17 cellular contexts compared by ENCODE assay signal in genomic region chr14:87712386-87713113, GRCh38.
DNase-seq lines count a peak whose midpoint lies in the region; ATAC-seq and TF ChIP-seq lines count a peak whose summit lies in the region.
"Had no signal": no experiment of that assay in that cellular context is flagged by ENCODE, and none has a peak within 500 bp of the region (broad histone marks: within the 10 kb centered on the region; RNA-seq: fewer than 3 reads in every experiment).

No MANE protein-coding gene starts in this region.

- H3K36me3 ChIP-seq in tibial nerve: no peaks in the 10 kb centered on the region
- no peaks in the 10 kb centered on the region for H3K36me3 ChIP-seq in aorta (ENCODE audit: control insufficient read depth in 1 of 2, insufficient read depth in 2 of 2, low read length in 1 of 2)
- H3K36me3 ChIP-seq: gastrocnemius medialis, tibial artery had no signal

- H3K4me3 ChIP-seq in fibroblast of the aortic adventitia (ENCODE audit: low read depth, low read length) (no peak overlapping the region), tibial nerve (no peak overlapping the region), aorta (ENCODE audit: low read length in 2 of 2) (no peak overlapping the region)
- H3K4me3 ChIP-seq: gastrocnemius medialis, skin epidermis, tibial artery had no signal

- H3K9me3 ChIP-seq in tibial nerve (no peaks in the 10 kb centered on the region), aorta (ENCODE audit: control insufficient read depth, low read length) (peaks cover 2% of the 10 kb centered on the region)
- H3K9me3 ChIP-seq: gastrocnemius medialis, tibial artery had no signal

- WGBS in tibial nerve, 2 donors: 58 to 65% methylated on average over 6 of the region's 6 CpGs
- 64 to 65% methylated on average over 6 of the region's 6 CpGs for WGBS in aorta, 2 donors

- ATAC-seq in GM18520 (IDR thresholded peaks at IDR 0.05; ENCODE audit: unreplicated experiment): no peak
- no peak for ATAC-seq in aorta (ENCODE audit: low FRiP score)
- ATAC-seq: gastrocnemius medialis had no signal

- no peaks in the 10 kb centered on the region for H3K4me1 ChIP-seq in tibial nerve
- no peaks in the 10 kb centered on the region for H3K4me1 ChIP-seq in aorta (ENCODE audit: control insufficient read depth in 1 of 2, insufficient read depth in 2 of 2, low read length in 2 of 2)
- H3K4me1 ChIP-seq: gastrocnemius medialis, tibial artery had no signal

- TF ChIP-seq EP300 in tibial nerve (IDR thresholded peaks at IDR 0.05): no peak

- intact Hi-C loops in aorta (cut with DNase I): no loop called here

- TF ChIP-seq CTCF in fibroblast of the aortic adventitia (IDR thresholded peaks at IDR 0.05; ENCODE audit: insufficient read depth, low read length) (no peak), tibial nerve (IDR thresholded peaks at IDR 0.05) (no peak)

- DNase-seq in DMS53 (lab: John Stamatoyannopoulos, UW) (peak; percentile 36), DMS53 treated with DMSO at 0.1 percent for 48 hours (lab: John Stamatoyannopoulos, UW; ENCODE audit: unreplicated experiment) (no peak), NCI-H524 (lab: John Stamatoyannopoulos, UW) (peak; percentile 65 to 75), fibroblast of the aortic adventitia (ENCODE audit: low read depth) (peak; percentile 14), retina (peak; percentile 35), tibial nerve (ENCODE audit: low spot score in 2 of 2) (no peak), aorta (no peak)
- DNase-seq: activated effector memory CD4-positive, alpha-beta T cell treated with anti-CD3 and anti-CD28 coated beads, Interleukin-2, amount 50 U/mL, for 16 hours; CD4-positive, alpha-beta memory T cell; gastrocnemius medialis; KBM-7; NCI-H774; tibial artery had no signal

- TF ChIP-seq POLR2A in tibial nerve (IDR thresholded peaks at IDR 0.05): no peak

- H3K27me3 ChIP-seq in tibial nerve (no peaks in the 10 kb centered on the region), aorta (ENCODE audit: control insufficient read depth in 1 of 2, insufficient read depth in 2 of 2, low read length in 1 of 2) (no peaks in the 10 kb centered on the region)
- H3K27me3 ChIP-seq: gastrocnemius medialis, tibial artery had no signal

- H3K27ac ChIP-seq in tibial nerve (no peak overlapping the region), aorta (ENCODE audit: low read depth in 1 of 2, low read length in 2 of 2) (no peak overlapping the region)
- H3K27ac ChIP-seq: 22Rv1, gastrocnemius medialis, HL-60, skin epidermis, tibial artery had no signal

Comparison
In these comparisons a context has a peak if more than half of its experiments do, and no peak if none do; other contexts are left out.
1. DNase-seq: peak in DMS53 (single experiment), NCI-H524 (2 of 2), fibroblast of the aortic adventitia (single experiment) and retina (single experiment); none in DMS53 treated with DMSO at 0.1 percent for 48 hours (single experiment), tibial nerve (0 of 2) and aorta (0 of 2).